Comparison of ENCODE assay signal across 1 cellular context in genomic region chr7:134798155-134798554, GRCh38.
TF ChIP-seq lines count a peak whose summit lies in the region.

No MANE protein-coding gene starts in this region.

TF ChIP-seq in IMR-90, 13 proteins besides CTCF, POLR2A, EP300 and RAD21 (continued from another document):
- no peak for TF ChIP-seq USF2 (IDR thresholded peaks at IDR 0.05; ENCODE audit: low read depth, low read length)
- TF ChIP-seq MAFK (IDR thresholded peaks at IDR 0.05; ENCODE audit: low read depth, low read length) = no peak
- TF ChIP-seq BHLHE40 (IDR thresholded peaks at IDR 0.05; ENCODE audit: low read depth, low read length) = no peak
- no peak for TF ChIP-seq RCOR1 (IDR thresholded peaks at IDR 0.05; ENCODE audit: insufficient replicate concordance, low read length)
- no peak for TF ChIP-seq NFE2L2 (IDR thresholded peaks at IDR 0.05; ENCODE audit: low read depth, low read length)
- TF ChIP-seq CHD1 (IDR thresholded peaks at IDR 0.05; ENCODE audit: low read depth, low read length) = no peak
- no peak for TF ChIP-seq MAZ (IDR thresholded peaks at IDR 0.05; ENCODE audit: borderline replicate concordance, low read depth, low read length)
- no peak for TF ChIP-seq RFX5 (IDR thresholded peaks at IDR 0.05; ENCODE audit: low read depth, low read length)
- no peak for TF ChIP-seq SMC3 (IDR thresholded peaks at IDR 0.05; ENCODE audit: low read depth, low read length)
- no peak for TF ChIP-seq CEBPB (IDR thresholded peaks at IDR 0.05; ENCODE audit: low read depth, low read length)
- TF ChIP-seq ELK1 (IDR thresholded peaks at IDR 0.05; ENCODE audit: borderline replicate concordance, low read depth, low read length) = no peak
- no peak for TF ChIP-seq MXI1 (IDR thresholded peaks at IDR 0.05; ENCODE audit: borderline replicate concordance, low read depth, low read length)
